12 cellular contexts compared by ENCODE assay signal in the genomic region with DNA sequence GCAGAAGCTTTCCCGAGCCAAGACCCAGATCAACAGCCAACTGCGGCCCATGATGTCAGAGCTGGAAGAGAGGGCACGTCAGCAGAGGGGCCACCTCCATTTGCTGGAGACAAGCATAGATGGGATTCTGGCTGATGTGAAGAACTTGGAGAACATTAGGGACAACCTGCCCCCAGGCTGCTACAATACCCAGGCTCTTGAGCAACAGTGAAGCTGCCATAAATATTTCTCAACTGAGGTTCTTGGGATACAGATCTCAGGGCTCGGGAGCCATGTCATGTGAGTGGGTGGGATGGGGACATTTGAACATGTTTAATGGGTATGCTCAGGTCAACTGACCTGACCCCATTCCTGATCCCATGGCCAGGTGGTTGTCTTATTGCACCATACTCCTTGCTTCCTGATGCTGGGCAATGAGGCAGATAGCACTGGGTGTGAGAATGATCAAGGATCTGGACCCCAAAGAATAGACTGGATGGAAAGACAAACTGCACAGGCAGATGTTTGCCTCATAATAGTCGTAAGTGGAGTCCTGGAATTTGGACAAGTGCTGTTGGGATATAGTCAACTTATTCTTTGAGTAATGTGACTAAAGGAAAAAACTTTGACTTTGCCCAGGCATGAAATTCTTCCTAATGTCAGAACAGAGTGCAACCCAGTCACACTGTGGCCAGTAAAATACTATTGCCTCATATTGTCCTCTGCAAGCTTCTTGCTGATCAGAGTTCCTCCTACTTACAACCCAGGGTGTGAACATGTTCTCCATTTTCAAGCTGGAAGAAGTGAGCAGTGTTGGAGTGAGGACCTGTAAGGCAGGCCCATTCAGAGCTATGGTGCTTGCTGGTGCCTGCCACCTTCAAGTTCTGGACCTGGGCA. TPM values are rescaled to one million over a fixed set of nuclear protein-coding genes. Genes with fewer than 3 reads are reported as not detected.
DNase-seq lines count a peak whose midpoint lies in the region; ATAC-seq and TF ChIP-seq lines count a peak whose summit lies in the region.
"Had no signal": no experiment of that assay in that cellular context is flagged by ENCODE, and none has a peak within 500 bp of the region (broad histone marks: within the 10 kb centered on the region; RNA-seq: fewer than 3 reads in every experiment).

No MANE protein-coding gene starts in this region.

- no peak overlapping the region for H2AFZ ChIP-seq in GM23248

- ATAC-seq in right cardiac atrium, result peak; percentile 77

- no peaks in the 10 kb centered on the region for H3K9me2 ChIP-seq in GM23248 (ENCODE audit: insufficient read depth)

- no peaks in the 10 kb centered on the region for H3K36me3 ChIP-seq in GM23248 (ENCODE audit: low read depth)
- no peaks in the 10 kb centered on the region for H3K36me3 ChIP-seq in ascending aorta
- no peaks in the 10 kb centered on the region for H3K36me3 ChIP-seq in spleen

- peaks cover 59% of the 10 kb centered on the region for H3F3A ChIP-seq in GM23248 (ENCODE audit: insufficient read depth)

- H3K9me3 ChIP-seq in GM23248 (ENCODE audit: low read depth) (no peaks in the 10 kb centered on the region), ascending aorta (no peaks in the 10 kb centered on the region), right cardiac atrium (ENCODE audit: control insufficient read depth, low read length) (no peaks in the 10 kb centered on the region), spleen (no peaks in the 10 kb centered on the region)

- TF ChIP-seq CTCF in ascending aorta (IDR thresholded peaks at IDR 0.05) (no peak), spleen (IDR thresholded peaks at IDR 0.05 in 8 of 11, conservative IDR thresholded peaks at IDR 0.05 in 3 of 11) (no peak)

- DNase-seq in GM23248 (peak; percentile 60), ascending aorta (ENCODE audit: low spot score in 2 of 2) (peak in 1 of 2 donors; percentile 76), right cardiac atrium (peak; percentile 84 to 91 (median 89)), spleen (no peak), NCI-H2196 (lab: John Stamatoyannopoulos, UW; ENCODE audit: unreplicated experiment) (no peak), T-helper 1 cell (no peak)
- DNase-seq in activated CD8-positive, alpha-beta memory T cell treated with anti-CD3 and anti-CD28 coated beads, Interleukin-2, amount 50 U/mL, for 4 hours, result no peak
- DNase-seq in activated effector memory CD4-positive, alpha-beta T cell treated with anti-CD3 and anti-CD28 coated beads, Interleukin-2, amount 50 U/mL, for 16 hours, result no peak
- DNase-seq: C1 segment of cervical spinal cord, NCI-H2029 treated with DMSO at 0.1 percent for 48 hours had no signal

- intact Hi-C loops in ascending aorta (cut with DNase I), result no loop called here
- intact Hi-C loops in right cardiac atrium (cut with DNase I), result no loop called here
- intact Hi-C loops in spleen (cut with DNase I; ENCODE audit: low total_unique reads), result no loop called here

- H3K9ac ChIP-seq in GM23248, result no peak overlapping the region

- H3K4me3 ChIP-seq in GM23248 (no peak overlapping the region), ascending aorta (no peak overlapping the region), right cardiac atrium (ENCODE audit: low read length) (no peak overlapping the region), spleen (no peak overlapping the region)

- H3K27ac ChIP-seq in GM23248, result peak overlapping the region; percentile 100
- H3K27ac ChIP-seq in ascending aorta, result peak overlapping the region; percentile 64 to 67
- H3K27ac ChIP-seq in right cardiac atrium (ENCODE audit: low read length), result peak overlapping the region; percentile 93
- peak overlapping the region in 7 of 8 donors; percentile 37 to 88 (median 64) for H3K27ac ChIP-seq in spleen

- TF ChIP-seq POLR2A in spleen (IDR thresholded peaks at IDR 0.05), result no peak

- H3K4me1 ChIP-seq in GM23248 (ENCODE audit: insufficient read depth) (peaks cover 66% of the 10 kb centered on the region), ascending aorta (peaks cover 0 to 11% of the 10 kb centered on the region in 2 donors), right cardiac atrium (ENCODE audit: control insufficient read depth, insufficient read depth, low read length) (peaks cover 11% of the 10 kb centered on the region), spleen (peaks cover 0 to 24% (median 3%) of the 10 kb centered on the region in 6 donors)

- H3K4me2 ChIP-seq in GM23248 (ENCODE audit: unreplicated experiment), result no peak overlapping the region

- no peaks in the 10 kb centered on the region for H3K79me2 ChIP-seq in GM23248 (ENCODE audit: insufficient read depth)

- WGBS in GM23248 (ENCODE audit: low coverage in 1 of 2, low lambda C conversion rate in 2 of 2, missing lambda C conversion rate in 2 of 2), 2 experiments, result 42 to 46% methylated on average over 5 of the region's 5 CpGs
- whole genome bisulfite sequencing in right cardiac atrium, result 70% methylated on average over 5 of the region's 5 CpGs
- WGBS in spleen, 5 donors, result 70 to 93% (median 82%) methylated on average over 5 of the region's 5 CpGs

- no peaks in the 10 kb centered on the region for H4K20me1 ChIP-seq in GM23248 (ENCODE audit: insufficient read depth)

- H3K27me3 ChIP-seq in GM23248 (replicated peaks; ENCODE audit: insufficient read depth) (no peaks in the 10 kb centered on the region), ascending aorta (no peaks in the 10 kb centered on the region), right cardiac atrium (ENCODE audit: control insufficient read depth, insufficient read depth) (no peaks in the 10 kb centered on the region), spleen (replicated peaks in 1 of 7) (peaks cover 0 to 2% (median 0%) of the 10 kb centered on the region in 7 donors)

- in situ Hi-C loops in GM23248 (cut with MboI), result no loop called here

RNA-seq across cellular contexts. Expression of a gene that starts 57.4 kb away (rescaled TPM):
- 1.9 and 2.4 TPM in 2 replicates for total RNA-seq in GM23248 (2014; rRNA removed; shearing (Covaris generic))
- polyA plus RNA-seq in GM23248 (2016; fragmentation: Nextera tagmentation; extraction: Ambion mirVana) (2.7 and 3.2 TPM in 2 replicates), right cardiac atrium (0.70 TPM), spleen (under 1 TPM; 0.67 to 0.82 (median 0.77) TPM)
- total RNA-seq in ascending aorta (1.1 TPM), right cardiac atrium (1 to 10 TPM in 3 of 4 donors, under 1 TPM in 1; 0.99 to 3.0 (median 1.4) TPM), spleen (1 to 10 TPM in 2 of 7 donors, under 1 TPM in 4, not detected in 1; 0.13 to 1.4 (median 0.50) TPM)
- total RNA-seq: neural crest cell had no signal
- polyA plus RNA-seq: IgD-negative memory B cell had no signal

Comparison
In these comparisons a context has a peak if more than half of its experiments do, and no peak if none do; other contexts are left out.
1. DNase-seq: peak in GM23248 (single experiment) and right cardiac atrium (3 of 3); none in spleen (single experiment), NCI-H2196 (single experiment), T-helper 1 cell (0 of 5), activated CD8-positive, alpha-beta memory T cell treated with anti-CD3 and anti-CD28 coated beads, Interleukin-2, amount 50 U/mL, for 4 hours (single experiment) and activated effector memory CD4-positive, alpha-beta T cell treated with anti-CD3 and anti-CD28 coated beads, Interleukin-2, amount 50 U/mL, for 16 hours (single experiment).
2. Peak in every context shown above with its lines, with median percentiles within 50 percentile points of each other: H3K27ac ChIP-seq.